Comparison of ENCODE assay signal across 9 cellular contexts in genomic region chr6:27332692-27333641, GRCh38. TPM values are rescaled to one million over a fixed set of nuclear protein-coding genes. Genes with fewer than 3 reads are reported as not detected.
DNase-seq lines count a peak whose midpoint lies in the region; ATAC-seq and TF ChIP-seq lines count a peak whose summit lies in the region.
"Had no signal": no experiment of that assay in that cellular context is flagged by ENCODE, and none has a peak within 500 bp of the region (broad histone marks: within the 10 kb centered on the region; RNA-seq: fewer than 3 reads in every experiment).

No MANE protein-coding gene starts in this region.

- H3K36me3 ChIP-seq in HAP-1 (replicated peaks): no peaks in the 10 kb centered on the region
- H3K36me3 ChIP-seq in Peyer's patch: no peaks in the 10 kb centered on the region
- H3K36me3 ChIP-seq: pancreas had no signal

- no peaks in the 10 kb centered on the region for H3K36me3 Mint-ChIP-seq in activated naive CD8-positive, alpha-beta T cell
- H3K36me3 Mint-ChIP-seq in immature natural killer cell: no peaks in the 10 kb centered on the region

- peaks cover 4% of the 10 kb centered on the region for H3K9me3 Mint-ChIP-seq in activated naive CD8-positive, alpha-beta T cell (ENCODE audit: low read depth)
- H3K9me3 Mint-ChIP-seq in immature natural killer cell: peaks cover 0 to 14% (median 2%) of the 10 kb centered on the region in 6 donors

- TF ChIP-seq CTCF in AG10803 (conservative IDR thresholded peaks at IDR 0.05; ENCODE audit: low read length) (no peak), Peyer's patch (IDR thresholded peaks at IDR 0.05) (no peak)

- in situ Hi-C loops in HAP-1 (cut with MboI; ENCODE audit: low sequenced_read_pairs): loop anchor here (10.0 kb wide), 1 partner anchor 142 kb away; the partner anchor contains the start of gene ZNF184

- H3K9me3 ChIP-seq in HAP-1 (no peaks in the 10 kb centered on the region), Peyer's patch (no peaks in the 10 kb centered on the region)
- H3K9me3 ChIP-seq: pancreas had no signal

- TF ChIP-seq POLR2A in Peyer's patch (IDR thresholded peaks at IDR 0.05): no peak

- H3K4me1 ChIP-seq in HAP-1 (peaks cover 4% of the 10 kb centered on the region), Peyer's patch (no peaks in the 10 kb centered on the region)
- H3K4me1 ChIP-seq: pancreas had no signal

- peaks cover 13% of the 10 kb centered on the region for H3K4me1 Mint-ChIP-seq in activated naive CD8-positive, alpha-beta T cell (ENCODE audit: low read depth)
- peaks cover 8 to 13% of the 10 kb centered on the region in 2 donors for H3K4me1 Mint-ChIP-seq in immature natural killer cell

- peak overlapping the region; percentile 84 for H3K27ac Mint-ChIP-seq in activated naive CD8-positive, alpha-beta T cell
- H3K27ac Mint-ChIP-seq in immature natural killer cell: peak overlapping the region in 4 of 6 donors; percentile 31 to 51 (median 34)

- H3K4me3 Mint-ChIP-seq in activated naive CD8-positive, alpha-beta T cell: peak overlapping the region; percentile 88
- peak overlapping the region; percentile 53 to 78 (median 67) for H3K4me3 Mint-ChIP-seq in immature natural killer cell

- H3K4me3 ChIP-seq in AG10803 (ENCODE audit: low read length): peak overlapping the region; percentile 46
- H3K4me3 ChIP-seq in HAP-1: peak overlapping the region; percentile 57
- H3K4me3 ChIP-seq in Peyer's patch: peak overlapping the region in 3 of 4 donors; percentile 2 to 26 (median 7)

- H3K27me3 ChIP-seq in HAP-1 (ENCODE audit: low read depth) (no peaks in the 10 kb centered on the region), Peyer's patch (no peaks in the 10 kb centered on the region)

- ATAC-seq in GM21529 (IDR thresholded peaks at IDR 0.05; ENCODE audit: unreplicated experiment): no peak

- H3K27me3 Mint-ChIP-seq in activated naive CD8-positive, alpha-beta T cell: peaks cover 13% of the 10 kb centered on the region
- peaks cover 11 to 31% (median 19%) of the 10 kb centered on the region in 3 donors for H3K27me3 Mint-ChIP-seq in immature natural killer cell (ENCODE audit: low read depth in 3 of 3)

- DNase-seq in AG10803 (ENCODE audit: low read depth): peak; percentile 46
- peak; percentile 81 to 82 for DNase-seq in HAP-1 (ENCODE audit: low spot score in 2 of 2)
- DNase-seq in Peyer's patch: no peak
- peak; percentile 2 to 17 (median 15) for DNase-seq in immature natural killer cell
- DNase-seq in stimulated activated CD8-positive, alpha-beta memory T cell treated with anti-CD3 and anti-CD28 coated beads, Interleukin-12 subunit alpha, Interleukin-12 subunit beta, amount 100 ng/mL, for 4 hours (ENCODE audit: low read depth): peak; percentile 4
- no peak for DNase-seq in ureter (ENCODE audit: low spot score)

- H3K27ac ChIP-seq in Peyer's patch: no peak overlapping the region
- H3K27ac ChIP-seq: pancreas had no signal

RNA-seq across cellular contexts. Expression of gene POM121L2, which starts 20.9 kb away (rescaled TPM):
- not detected for total RNA-seq in Peyer's patch
- polyA plus RNA-seq in immature natural killer cell: not detected
- not detected for total RNA-seq in ureter

RNA-seq across cellular contexts. Expression of gene ZNF391, which starts 55.6 kb away (rescaled TPM):
- total RNA-seq in Peyer's patch: 1 to 10 TPM in 2 of 4 donors, under 1 TPM in 2; 0.18 to 3.3 (median 0.77) TPM
- 1 to 10 TPM in 1 of 3 donors, under 1 TPM in 1, not detected in 1; 0.82 to 2.0 TPM for polyA plus RNA-seq in immature natural killer cell
- 8.0 TPM for total RNA-seq in ureter

Comparison
In these comparisons a context has a peak if more than half of its experiments do, and no peak if none do; other contexts are left out.
1. DNase-seq: peak in AG10803 (single experiment), HAP-1 (2 of 2), immature natural killer cell (3 of 3) and stimulated activated CD8-positive, alpha-beta memory T cell treated with anti-CD3 and anti-CD28 coated beads, Interleukin-12 subunit alpha, Interleukin-12 subunit beta, amount 100 ng/mL, for 4 hours (single experiment); none in Peyer's patch (0 of 3) and ureter (single experiment).
2. H3K4me3 ChIP-seq: peak in every context shown above with its lines; median percentile 57 in HAP-1; 46 in AG10803; 7 in Peyer's patch.